ENCODE assay signal across 6 cellular contexts in the genomic region with DNA sequence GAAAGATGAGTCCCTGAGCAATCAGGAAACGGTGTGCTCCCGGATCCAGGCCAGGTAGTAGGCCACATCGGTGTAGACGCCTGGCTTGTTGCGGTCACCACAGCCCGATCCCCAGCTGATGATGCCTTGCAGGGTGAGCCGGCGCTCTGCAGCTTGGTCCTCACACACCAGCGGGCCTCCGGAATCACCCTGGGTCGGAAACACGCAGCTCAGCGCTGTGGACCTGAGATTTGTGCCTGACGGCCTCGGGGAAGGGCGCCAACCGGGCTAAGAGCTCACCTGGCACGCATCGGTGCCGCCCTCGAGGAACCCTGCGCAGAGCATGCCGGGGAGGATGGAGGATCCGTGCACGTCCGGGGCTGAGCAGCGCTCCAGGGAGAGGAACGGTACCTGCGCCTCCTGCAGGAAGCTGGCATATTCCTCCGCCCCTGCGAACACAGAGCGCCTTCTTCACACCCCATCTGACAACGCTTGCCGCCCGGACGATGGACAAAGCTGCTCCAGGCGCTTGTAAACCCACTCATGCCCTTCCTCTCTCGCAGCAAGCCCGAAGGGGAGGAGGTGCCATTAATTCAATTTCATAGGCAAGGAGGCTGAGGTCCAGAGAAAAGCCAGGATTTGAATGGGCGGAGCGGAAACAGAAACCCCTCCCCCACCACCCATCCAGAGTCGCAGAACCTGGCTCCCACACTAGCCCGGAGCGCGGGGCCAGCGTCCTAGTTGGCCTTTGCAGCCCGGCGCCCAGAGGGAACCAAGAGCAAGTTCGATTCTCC. TPM values are rescaled to one million over a fixed set of nuclear protein-coding genes. Genes with fewer than 3 reads are reported as not detected.
DNase-seq lines count a peak whose midpoint lies in the region; FAIRE-seq and TF ChIP-seq lines count a peak whose summit lies in the region.

No MANE protein-coding gene starts in this region.

- TF ChIP-seq CTCF in cardiac muscle cell (IDR thresholded peaks at IDR 0.05; ENCODE audit: low read depth, low read length) (peak; percentile 53), H1 (IDR thresholded peaks at IDR 0.05; ENCODE audit: control extremely low read depth in 1 of 3, insufficient read depth in 1 of 3, low read depth in 1 of 3, low read length in 3 of 3) (peak in 2 of 3 experiments; percentile 79 to 86; a peak in 3 of 4 replicates), retinal pigment epithelial cell (conservative IDR thresholded peaks at IDR 0.05; ENCODE audit: low read depth, low read length) (peak; percentile 66)

- peaks cover 67% of the 10 kb centered on the region for H3K27me3 ChIP-seq in cardiac muscle cell
- H3K27me3 ChIP-seq in H1 (replicated peaks in 1 of 4; ENCODE audit: control insufficient read depth in 3 of 4, extremely low read depth in 1 of 4, insufficient read depth in 3 of 4, low read length in 3 of 4) = peaks cover 22 to 67% (median 44%) of the 10 kb centered on the region in 4 experiments

- H3K36me3 ChIP-seq in cardiac muscle cell (no peaks in the 10 kb centered on the region), H1 (ENCODE audit: control insufficient read depth in 2 of 4, insufficient read depth in 4 of 4, low read length in 3 of 4) (no peaks in the 10 kb centered on the region)

- peak overlapping the region; percentile 55 for H3K4ac ChIP-seq in H1 (replicated peaks; ENCODE audit: insufficient read length, low read depth, low read length)

- TF ChIP-seq RAD21 in H1 (IDR thresholded peaks at IDR 0.05 in 1 of 2, conservative IDR thresholded peaks at IDR 0.05 in 1 of 2; ENCODE audit: low read depth in 2 of 2, low read length in 2 of 2) = peak; percentile 51 to 60

- peak overlapping the region; percentile 39 for H4K5ac ChIP-seq in H1 (ENCODE audit: insufficient read length, low read depth, low read length)

- no peak overlapping the region for H3K14ac ChIP-seq in H1 (ENCODE audit: insufficient read length)

- H2BK12ac ChIP-seq in H1 (ENCODE audit: low read depth, low read length) = peak overlapping the region; percentile 80; the same call in 1 of the 2 replicates

- H3K4me1 ChIP-seq in cardiac muscle cell (ENCODE audit: low read depth) = no peaks in the 10 kb centered on the region
- peaks cover 0 to 22% (median 14%) of the 10 kb centered on the region in 4 experiments; a peak in 5 of 7 replicates for H3K4me1 ChIP-seq in H1 (replicated peaks in 1 of 4; ENCODE audit: control insufficient read depth in 3 of 4, insufficient read depth in 4 of 4, low read length in 3 of 4)

- TF ChIP-seq POLR2A in H1 (IDR thresholded peaks at IDR 0.05; ENCODE audit: control extremely low read depth in 1 of 2, low read depth in 2 of 2, low read length in 2 of 2) = no peak

- no peaks in the 10 kb centered on the region for H4K20me1 ChIP-seq in H1 (replicated peaks in 1 of 2; ENCODE audit: control insufficient read depth in 1 of 2, insufficient read depth in 2 of 2, low read length in 2 of 2)

- peak overlapping the region; percentile 45 for H2BK120ac ChIP-seq in H1 (replicated peaks; ENCODE audit: low read depth, low read length)

- TF ChIP-seq EP300 in H1 (IDR thresholded peaks at IDR 0.05; ENCODE audit: borderline replicate concordance in 1 of 2, low read depth in 2 of 2, low read length in 2 of 2) = no peak

- H2AK5ac ChIP-seq in H1 (ENCODE audit: low read depth, low read length) = no peak overlapping the region; the same call in 1 of the 2 replicates

- intact Hi-C loops in cardiac septum (cut with DNase I) = no loop called here

- POLR2A ChIA-PET in H1 (lab: Charles Lee; ENCODE audit: partially characterized antibody) = interaction anchor here (0.6 to 10.8 kb wide), 26 partner anchors 9 to 96 kb away, joined by 3 to 143 read pairs (median 4); a partner anchor contains a TSS

- H3K9me3 ChIP-seq in cardiac muscle cell (ENCODE audit: low read depth) (no peaks in the 10 kb centered on the region), H1 (ENCODE audit: insufficient read depth in 2 of 2, low read depth in 1 of 2, low read length in 1 of 2) (no peaks in the 10 kb centered on the region)

- DNase-seq in cardiac muscle cell (ENCODE audit: low read depth in 1 of 2, low spot score in 1 of 2) (peak; percentile 61 to 80), cardiac septum (ENCODE audit: low spot score) (no peak), T-helper 22 cell (ENCODE audit: low read depth) (peak; percentile 48), H1 (ENCODE audit: low read depth in 1 of 2, low spot score in 2 of 2) (peak; percentile 68 to 92), retinal pigment epithelial cell (ENCODE audit: low read depth) (no peak), dedifferentiated amniotic fluid mesenchymal stem cell (ENCODE audit: extremely low spot score) (no peak)

- no peak overlapping the region for H3K9ac ChIP-seq in H1 (replicated peaks in 1 of 4; ENCODE audit: extremely low read depth in 1 of 4, low read depth in 3 of 4, low read length in 3 of 4)

- no peaks in the 10 kb centered on the region for H3K79me2 ChIP-seq in H1 (ENCODE audit: control insufficient read depth in 1 of 2, insufficient read depth in 2 of 2, low read length in 2 of 2)

- H3K56ac ChIP-seq in H1 (replicated peaks; ENCODE audit: insufficient read length, low read depth, low read length) = no peak overlapping the region

- H4K8ac ChIP-seq in H1 (ENCODE audit: extremely low read depth, insufficient read depth, low read length) = peak overlapping the region; percentile 81; the same call in 1 of the 2 replicates

- CTCF ChIA-PET in H1 (lab: Charles Lee; ENCODE audit: partially characterized antibody) = interaction anchor here (0.5 to 10.5 kb wide), 30 partner anchors 9 to 1081 kb away, joined by 3 to 343 read pairs (median 6); a partner anchor contains a TSS

- no peaks in the 10 kb centered on the region for H3K79me1 ChIP-seq in H1 (ENCODE audit: low read depth, low read length)

- peak overlapping the region; percentile 74; the same call in 1 of the 2 replicates for H2AFZ ChIP-seq in H1 (ENCODE audit: low read length)

- H3K4me3 ChIP-seq in cardiac muscle cell (peak overlapping the region; percentile 38), H1 (ENCODE audit: extremely low read depth in 1 of 4, insufficient read depth in 2 of 4, low read depth in 3 of 4, low read length in 4 of 4) (peak overlapping the region; percentile 9 to 65 (median 48); a peak in 7 of 8 replicates), retinal pigment epithelial cell (ENCODE audit: low read length) (peak overlapping the region; percentile 27)

- H2BK20ac ChIP-seq in H1 (ENCODE audit: low read length) = peak overlapping the region; percentile 36; the same call in 1 of the 2 replicates

- peak overlapping the region; percentile 75 for H4K91ac ChIP-seq in H1 (replicated peaks; ENCODE audit: insufficient read length, low read length)

- peak overlapping the region; percentile 82 to 93 for H3K4me2 ChIP-seq in H1 (ENCODE audit: insufficient read depth in 1 of 2, low read depth in 2 of 2, low read length in 2 of 2)

- H3K27ac ChIP-seq in cardiac muscle cell (no peak overlapping the region), H1 (ENCODE audit: low read depth, low read length) (no peak overlapping the region)

- 18% methylated on average over 43 of the region's 49 CpGs; no CpG with 5 or more reads in 1 of the 2 experiments for WGBS in H1 (ENCODE audit: extremely low coverage in 1 of 2, insufficient coverage in 1 of 2, insufficient read length in 1 of 2, insufficient replicate concordance in 2 of 2, low coverage in 1 of 2, low lambda C conversion rate in 2 of 2, missing lambda C conversion rate in 1 of 2), 2 experiments

- no peak overlapping the region for H3K23ac ChIP-seq in H1 (ENCODE audit: insufficient read length)

- peak; percentile 58 for FAIRE-seq in H1 (lab: Jason Lieb, UNC)

- peak overlapping the region; percentile 61; the same call in 1 of the 2 replicates for H2BK15ac ChIP-seq in H1 (ENCODE audit: low read length)

- H3K23me2 ChIP-seq in H1 (ENCODE audit: low read depth, low read length) = peaks cover 13% of the 10 kb centered on the region; the same call in 1 of the 2 replicates

- 0 out of 2 replicates have a peak overlapping the region, but pooled peaks have one; percentile 56 for H2BK5ac ChIP-seq in H1 (ENCODE audit: low read depth, low read length)

- H3K18ac ChIP-seq in H1 (ENCODE audit: extremely low read depth, low read length) = peak overlapping the region; percentile 88

RNA-seq across cellular contexts. Expression of a gene that starts 2.0 kb away (rescaled TPM):
- total RNA-seq in cardiac muscle cell = not detected in 2 replicates
- not detected in 2 replicates for polyA plus RNA-seq in cardiac muscle cell
- total RNA-seq in cardiac septum = not detected
- not detected in 2 replicates for total RNA-seq in H1 (2021; fragmentation: NEBNext Ultra II Directional; extraction: Animal tissue kit (Norgen Biotek cat#: 25700))
- not detected in 2 replicates for polyA plus RNA-seq in H1 (2011; rRNA removed)
- polyA plus RNA-seq in H1 (2011; cell fraction: cytosol; rRNA removed) = not detected
- polyA plus RNA-seq in H1 (2011; cell fraction: nucleus; rRNA removed) = not detected
- not detected in 4 replicates for polyA plus RNA-seq in H1 (2012, experiment 1 of 2)
- not detected for polyA plus RNA-seq in H1 (2012, experiment 2 of 2)
- not detected for polyA plus RNA-seq in H1 (2013, experiment 1 of 2)
- not detected for polyA plus RNA-seq in H1 (2013, experiment 2 of 2)
- not detected in 2 replicates for polyA minus RNA-seq in H1 (2011; rRNA and poly(A)+ RNA removed)
- polyA minus RNA-seq in H1 (2011; cell fraction: cytosol; rRNA and poly(A)+ RNA removed) = not detected
- polyA minus RNA-seq in H1 (2011; cell fraction: nucleus; rRNA and poly(A)+ RNA removed) = not detected

RNA-seq across cellular contexts. Expression of a gene that starts 6.9 kb away (rescaled TPM):
- total RNA-seq in cardiac muscle cell (3.4 and 4.6 TPM in 2 replicates), cardiac septum (not detected)
- polyA plus RNA-seq in cardiac muscle cell (5.0 and 13.6 TPM in 2 replicates), H1 (2011; rRNA removed) (7.8 and 12.0 TPM in 2 replicates)
- total RNA-seq in H1 (2021; fragmentation: NEBNext Ultra II Directional; extraction: Animal tissue kit (Norgen Biotek cat#: 25700)) = 5.4 and 6.5 TPM in 2 replicates
- 6.0 TPM for polyA plus RNA-seq in H1 (2011; cell fraction: cytosol; rRNA removed)
- polyA plus RNA-seq in H1 (2011; cell fraction: nucleus; rRNA removed) = 5.0 TPM
- polyA plus RNA-seq in H1 (2012, experiment 1 of 2) = 3.5 to 7.1 TPM (median 4.9 TPM) in 4 replicates
- 3.5 TPM for polyA plus RNA-seq in H1 (2012, experiment 2 of 2)
- 2.6 TPM for polyA plus RNA-seq in H1 (2013, experiment 1 of 2)
- 3.1 TPM for polyA plus RNA-seq in H1 (2013, experiment 2 of 2)
- 0.85 and 0.88 TPM in 2 replicates for polyA minus RNA-seq in H1 (2011; rRNA and poly(A)+ RNA removed)
- polyA minus RNA-seq in H1 (2011; cell fraction: cytosol; rRNA and poly(A)+ RNA removed) = 2.3 TPM
- 2.7 TPM for polyA minus RNA-seq in H1 (2011; cell fraction: nucleus; rRNA and poly(A)+ RNA removed)

RNA-seq across cellular contexts. Expression of a gene that starts 18.2 kb away (rescaled TPM):
- total RNA-seq in cardiac muscle cell (not detected in 2 replicates), cardiac septum (not detected)
- polyA plus RNA-seq in cardiac muscle cell (not detected in 2 replicates), H1 (2011; rRNA removed) (not detected in 2 replicates)
- not detected in 2 replicates for total RNA-seq in H1 (2021; fragmentation: NEBNext Ultra II Directional; extraction: Animal tissue kit (Norgen Biotek cat#: 25700))
- polyA plus RNA-seq in H1 (2011; cell fraction: cytosol; rRNA removed) = not detected
- polyA plus RNA-seq in H1 (2011; cell fraction: nucleus; rRNA removed) = not detected
- not detected in 4 replicates for polyA plus RNA-seq in H1 (2012, experiment 1 of 2)
- not detected for polyA plus RNA-seq in H1 (2012, experiment 2 of 2)
- not detected for polyA plus RNA-seq in H1 (2013, experiment 1 of 2)
- not detected for polyA plus RNA-seq in H1 (2013, experiment 2 of 2)
- polyA minus RNA-seq in H1 (2011; rRNA and poly(A)+ RNA removed) = not detected in 2 replicates
- polyA minus RNA-seq in H1 (2011; cell fraction: cytosol; rRNA and poly(A)+ RNA removed) = not detected
- not detected for polyA minus RNA-seq in H1 (2011; cell fraction: nucleus; rRNA and poly(A)+ RNA removed)

RNA-seq across cellular contexts. Expression of a gene that starts 24.0 kb away (rescaled TPM):
- total RNA-seq in cardiac muscle cell (43.7 and 62.1 TPM in 2 replicates), cardiac septum (20.2 TPM)
- polyA plus RNA-seq in cardiac muscle cell (39.6 and 62.0 TPM in 2 replicates), H1 (2011; rRNA removed) (31.8 and 50.8 TPM in 2 replicates)
- total RNA-seq in H1 (2021; fragmentation: NEBNext Ultra II Directional; extraction: Animal tissue kit (Norgen Biotek cat#: 25700)) = 52.0 and 57.8 TPM in 2 replicates
- 43.3 TPM for polyA plus RNA-seq in H1 (2011; cell fraction: cytosol; rRNA removed)
- 53.8 TPM for polyA plus RNA-seq in H1 (2011; cell fraction: nucleus; rRNA removed)
- 32.8 to 46.4 TPM (median 42.2 TPM) in 4 replicates for polyA plus RNA-seq in H1 (2012, experiment 1 of 2)
- 38.4 TPM for polyA plus RNA-seq in H1 (2012, experiment 2 of 2)
- 23.7 TPM for polyA plus RNA-seq in H1 (2013, experiment 1 of 2)
- polyA plus RNA-seq in H1 (2013, experiment 2 of 2) = 24.5 TPM
- 21.9 and 25.8 TPM in 2 replicates for polyA minus RNA-seq in H1 (2011; rRNA and poly(A)+ RNA removed)
- 27.7 TPM for polyA minus RNA-seq in H1 (2011; cell fraction: cytosol; rRNA and poly(A)+ RNA removed)
- polyA minus RNA-seq in H1 (2011; cell fraction: nucleus; rRNA and poly(A)+ RNA removed) = 39.0 TPM

RNA-seq across cellular contexts. Expression of a gene that starts 44.2 kb away (rescaled TPM):
- total RNA-seq in cardiac muscle cell = 26.4 and 29.0 TPM in 2 replicates
- 27.1 and 29.2 TPM in 2 replicates for polyA plus RNA-seq in cardiac muscle cell
- 5.1 TPM for total RNA-seq in cardiac septum
- 8.0 and 8.6 TPM in 2 replicates for total RNA-seq in H1 (2021; fragmentation: NEBNext Ultra II Directional; extraction: Animal tissue kit (Norgen Biotek cat#: 25700))
- 11.8 and 23.1 TPM in 2 replicates for polyA plus RNA-seq in H1 (2011; rRNA removed)
- 11.7 TPM for polyA plus RNA-seq in H1 (2011; cell fraction: cytosol; rRNA removed)
- 12.5 TPM for polyA plus RNA-seq in H1 (2011; cell fraction: nucleus; rRNA removed)
- 0.79 to 4.9 TPM (median 4.9 TPM) in 4 replicates for polyA plus RNA-seq in H1 (2012, experiment 1 of 2)
- polyA plus RNA-seq in H1 (2012, experiment 2 of 2) = 2.8 TPM
- 5.2 TPM for polyA plus RNA-seq in H1 (2013, experiment 1 of 2)
- 4.9 TPM for polyA plus RNA-seq in H1 (2013, experiment 2 of 2)
- polyA minus RNA-seq in H1 (2011; rRNA and poly(A)+ RNA removed) = 0.12 and 0.13 TPM in 2 replicates
- polyA minus RNA-seq in H1 (2011; cell fraction: cytosol; rRNA and poly(A)+ RNA removed) = 5.2 TPM
- 7.5 TPM for polyA minus RNA-seq in H1 (2011; cell fraction: nucleus; rRNA and poly(A)+ RNA removed)

Comparison
In these comparisons a context has a peak if more than half of its experiments do, and no peak if none do; other contexts are left out.
1. DNase-seq: peak in cardiac muscle cell (2 of 2), T-helper 22 cell (single experiment) and H1 (2 of 2); none in cardiac septum (single experiment), retinal pigment epithelial cell (single experiment) and dedifferentiated amniotic fluid mesenchymal stem cell (single experiment).
2. Peak in every context shown above with its lines, with median percentiles within 50 percentile points of each other: H3K4me3 ChIP-seq and CTCF ChIP-seq.